In the genomic region with DNA sequence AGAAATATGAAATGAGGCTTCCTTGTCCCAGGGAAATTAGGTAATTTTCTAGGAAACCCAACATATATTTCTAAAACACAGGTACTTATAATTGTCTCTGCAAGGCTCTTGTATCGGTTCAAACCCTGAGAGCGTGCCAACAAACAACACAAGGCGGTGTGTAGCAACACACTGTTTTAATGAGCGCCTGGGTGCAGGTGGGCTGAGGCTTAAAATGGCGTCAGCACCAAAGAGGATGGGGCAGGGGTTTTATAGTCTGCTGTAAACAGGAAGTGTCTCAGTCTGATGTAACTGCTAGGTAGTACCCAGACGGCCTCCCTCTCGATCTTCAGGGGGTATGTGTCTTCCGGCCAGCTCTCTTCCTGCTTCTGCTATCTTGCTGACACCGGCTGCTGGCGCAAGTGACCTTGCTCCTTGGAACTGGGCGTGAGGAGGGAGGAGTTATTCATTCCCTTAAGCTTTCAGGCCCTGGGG, we compare ENCODE assay signal across 23 cellular contexts.
DNase-seq lines count a peak whose midpoint lies in the region; ATAC-seq and TF ChIP-seq lines count a peak whose summit lies in the region.
"Had no signal": no experiment of that assay in that cellular context is flagged by ENCODE, and none has a peak within 500 bp of the region (broad histone marks: within the 10 kb centered on the region; RNA-seq: fewer than 3 reads in every experiment).

No MANE protein-coding gene starts in this region.

- no peaks in the 10 kb centered on the region for H3K27me3 ChIP-seq in IMR-90 (ENCODE audit: control insufficient read depth, insufficient read depth, low read length)
- H3K27me3 ChIP-seq: stomach, upper lobe of right lung had no signal

- no peak for TF ChIP-seq POLR2A in IMR-90 (IDR thresholded peaks at IDR 0.05; ENCODE audit: low read depth, low read length)

- POLR2A ChIA-PET in IMR-90 (lab: Charles Lee; ENCODE audit: unreplicated experiment), result no interaction called here

- H2AFZ ChIP-seq in IMR-90 (replicated peaks; ENCODE audit: low read length, poor library complexity), result no peak overlapping the region

- no peak overlapping the region for H2BK5ac ChIP-seq in IMR-90 (ENCODE audit: low read depth, low read length, poor library complexity, severe bottlenecking)

- H4K5ac ChIP-seq in IMR-90 (ENCODE audit: low read depth, low read length), result no peak overlapping the region

- DNase-seq in ELF-1 (ENCODE audit: low read depth, low spot score), result peak; percentile 88
- no peak for DNase-seq in IMR-90
- DNase-seq in amniotic epithelial cell (ENCODE audit: low read depth), result peak; percentile 33
- peak; percentile 33 for DNase-seq in kidney tubule cell (ENCODE audit: low spot score)
- DNase-seq in GM10266 (ENCODE audit: extremely low spot score), result no peak
- no peak for DNase-seq in SKM-1 treated with dmso at 0.1 percent for 144 hours (lab: John Stamatoyannopoulos, UW; ENCODE audit: unreplicated experiment)
- DNase-seq: activated B cell treated with CpG ODN at 0.5 μM for 24 hours; activated naive CD4-positive, alpha-beta T cell treated with anti-CD3 and anti-CD28 coated beads, Interleukin-2, amount 10 ng/mL, durations not matched to agents 7 days and 5 days; activated T-cell treated with anti-CD3 and anti-CD28 coated beads, Interleukin-2, amount 50 U/mL, for 24 hours; CD8-positive, alpha-beta T cell; DMS53; effector memory CD4-positive, alpha-beta T cell; NCI-H2171; NCI-H526; SIG-M5; stimulated activated CD4-positive, alpha-beta T cell treated with anti-CD3 and anti-CD28 coated beads, Interleukin-4, amount 100 ng/mL, for 24 hours; stomach; upper lobe of right lung had no signal

- H3K27ac ChIP-seq in IMR-90 (ENCODE audit: insufficient read depth, low read length), result no peak overlapping the region
- H3K27ac ChIP-seq: psoas muscle, stomach, upper lobe of right lung had no signal

- no peak overlapping the region for H3K14ac ChIP-seq in IMR-90 (replicated peaks; ENCODE audit: low read depth, low read length)

- no peak overlapping the region for H3K4me2 ChIP-seq in IMR-90 (ENCODE audit: low read depth, low read length)
- H3K4me2 ChIP-seq: smooth muscle cell had no signal

- no peak for TF ChIP-seq RAD21 in IMR-90 (IDR thresholded peaks at IDR 0.05; ENCODE audit: low read length)

- peaks cover 8% of the 10 kb centered on the region; the same call in 1 of the 2 replicates for H3K4me1 ChIP-seq in IMR-90 (ENCODE audit: control insufficient read depth, insufficient read depth, low read length)
- H3K4me1 ChIP-seq: psoas muscle had no signal

- CTCF ChIA-PET in IMR-90 (lab: Yijun Ruan, JAX), result no interaction called here

- H2BK20ac ChIP-seq in IMR-90 (ENCODE audit: low read depth, low read length), result no peak overlapping the region

- H3K23ac ChIP-seq in IMR-90 (ENCODE audit: low read depth, low read length), result no peak overlapping the region

- in situ Hi-C loops in IMR-90 (cut with MboI; ENCODE audit: low sequenced_read_pairs), result no loop called here

- H3K9me1 ChIP-seq in IMR-90 (ENCODE audit: insufficient read depth, low read length), result peaks cover 14% of the 10 kb centered on the region

- H3K9me3 ChIP-seq in IMR-90 (ENCODE audit: control insufficient read depth, insufficient read depth, low read length), result no peaks in the 10 kb centered on the region
- H3K9me3 ChIP-seq: HAP-1, psoas muscle, stomach, upper lobe of right lung had no signal

- 0 out of 2 replicates have a peak overlapping the region, but pooled peaks have one; percentile 39 for H3K4ac ChIP-seq in IMR-90 (ENCODE audit: low read depth, low read length)

- 0 out of 2 replicates have a peak, but pooled peaks cover 2% of the 10 kb centered on the region for H3K36me3 ChIP-seq in IMR-90 (ENCODE audit: control insufficient read depth, insufficient read depth, low read length)
- H3K36me3 ChIP-seq: HAP-1, stomach, upper lobe of right lung had no signal

- H2BK120ac ChIP-seq in IMR-90 (ENCODE audit: low read depth, low read length), result no peak overlapping the region

- H4K8ac ChIP-seq in IMR-90 (ENCODE audit: low read depth in 2 of 2, low read length in 2 of 2), result no peak overlapping the region

- H3K18ac ChIP-seq in IMR-90 (ENCODE audit: low read depth, low read length), result no peak overlapping the region

- no peak overlapping the region for H2AK9ac ChIP-seq in IMR-90 (replicated peaks; ENCODE audit: low read depth, low read length, poor library complexity)

- H4K91ac ChIP-seq in IMR-90 (ENCODE audit: insufficient read depth, low read depth, low read length), result peak overlapping the region; percentile 51; the same call in 1 of the 2 replicates

- dilution Hi-C loops in IMR-90 (cut with HindIII; ENCODE audit: low sequenced_read_pairs, unreplicated experiment), result no loop called here

- TF ChIP-seq CTCF in IMR-90 (conservative IDR thresholded peaks at IDR 0.05; ENCODE audit: low read depth, low read length) (no peak), GM10266 (IDR thresholded peaks at IDR 0.05; ENCODE audit: control insufficient read depth, insufficient read depth, low read depth, missing control alignments) (no peak)

- no peak for ATAC-seq in IMR-90 (ENCODE audit: low read depth)
- ATAC-seq in GM21381 (IDR thresholded peaks at IDR 0.05; ENCODE audit: unreplicated experiment), result no peak
- ATAC-seq in HG03571 (IDR thresholded peaks at IDR 0.05; ENCODE audit: unreplicated experiment), result no peak
- ATAC-seq: CD8-positive, alpha-beta T cell; psoas muscle; upper lobe of right lung had no signal

- H4K20me1 ChIP-seq in IMR-90 (ENCODE audit: insufficient read depth, low read length), result peaks cover 11% of the 10 kb centered on the region; the same call in 1 of the 2 replicates

- BruUV-seq in IMR-90 (replicated peaks; lab: Mats Ljungman, UMichigan), result no TSS peak

- no peak overlapping the region for H3K9ac ChIP-seq in IMR-90 (ENCODE audit: low read depth, low read length)

- H2BK15ac ChIP-seq in IMR-90 (ENCODE audit: low read depth, low read length), result no peak overlapping the region

- 100% methylated on average over 1 of the region's 11 CpGs; no CpG with 5 or more reads in 1 of the 2 experiments for WGBS in IMR-90 (ENCODE audit: extremely low coverage in 2 of 2, insufficient read length in 1 of 2), 2 experiments

- H3K79me1 ChIP-seq in IMR-90 (ENCODE audit: low read depth in 1 of 2, low read length in 2 of 2), result peaks cover 34 to 71% of the 10 kb centered on the region in 2 experiments

- H3K56ac ChIP-seq in IMR-90 (ENCODE audit: extremely low read depth, insufficient read depth, low read length), result no peak overlapping the region

- H2AK5ac ChIP-seq in IMR-90 (ENCODE audit: low read depth, low read length), result no peak overlapping the region

- intact Hi-C loops in IMR-90 (cut with micrococcal nuclease), result no loop called here

- H3K4me3 ChIP-seq in IMR-90 (ENCODE audit: insufficient read depth, low read depth, low read length), result no peak overlapping the region
- H3K4me3 ChIP-seq: HAP-1, psoas muscle, smooth muscle cell, stomach, upper lobe of right lung had no signal

TF ChIP-seq in IMR-90, 13 proteins besides CTCF, POLR2A, EP300 and RAD21:
- TF ChIP-seq ELK1 (IDR thresholded peaks at IDR 0.05; ENCODE audit: borderline replicate concordance, low read depth, low read length) (no peak), BHLHE40 (IDR thresholded peaks at IDR 0.05; ENCODE audit: low read depth, low read length) (no peak), RFX5 (IDR thresholded peaks at IDR 0.05; ENCODE audit: low read depth, low read length) (no peak), MAZ (IDR thresholded peaks at IDR 0.05; ENCODE audit: borderline replicate concordance, low read depth, low read length) (no peak), MAFK (IDR thresholded peaks at IDR 0.05; ENCODE audit: low read depth, low read length) (no peak), MXI1 (IDR thresholded peaks at IDR 0.05; ENCODE audit: borderline replicate concordance, low read depth, low read length) (no peak)

Comparison
In these comparisons a context has a peak if more than half of its experiments do, and no peak if none do; other contexts are left out.
1. DNase-seq: peak in ELF-1 (single experiment), amniotic epithelial cell (single experiment) and kidney tubule cell (single experiment); none in IMR-90 (single experiment), GM10266 (single experiment) and SKM-1 treated with dmso at 0.1 percent for 144 hours (single experiment).